ENCODE assay signal across 13 cellular contexts in genomic region chr19:4115818-4116385, GRCh38. TPM values are rescaled to one million over a fixed set of nuclear protein-coding genes. Genes with fewer than 3 reads are reported as not detected.
DNase-seq lines count a peak whose midpoint lies in the region; ATAC-seq and TF ChIP-seq lines count a peak whose summit lies in the region.
"Had no signal": no experiment of that assay in that cellular context is flagged by ENCODE, and none has a peak within 500 bp of the region (broad histone marks: within the 10 kb centered on the region; RNA-seq: fewer than 3 reads in every experiment).

No MANE protein-coding gene starts in this region.

- H3K27me3 ChIP-seq in HL-60 (ENCODE audit: insufficient read depth, poor library complexity, severe bottlenecking) (no peaks in the 10 kb centered on the region), dorsolateral prefrontal cortex (no peaks in the 10 kb centered on the region)

- ATAC-seq in HG02938 (IDR thresholded peaks at IDR 0.05; ENCODE audit: unreplicated experiment): no peak

- intact Hi-C loops in dorsolateral prefrontal cortex (cut with DNase I): no loop called here

- H3K36me3 Mint-ChIP-seq in endothelial cell (ENCODE audit: low read depth, unreplicated experiment): peaks cover 27% of the 10 kb centered on the region

- peak; percentile 25 for DNase-seq in stimulated activated CD4-positive, alpha-beta T cell treated with anti-CD3 and anti-CD28 coated beads, Interleukin-1b, Interleukin-23, amount 100 ng/mL, for 48 hours
- DNase-seq in stimulated activated CD4-positive, alpha-beta T cell treated with anti-CD3 and anti-CD28 coated beads, Interleukin-12 subunit alpha, Interleukin-12 subunit beta, amount 100 ng/mL, for 4 hours: no peak
- DNase-seq in HL-60 (ENCODE audit: low read depth in 1 of 2, low spot score in 1 of 2): no peak
- peak in 3 of 10 donors; percentile 38 to 59 (median 42) for DNase-seq in dorsolateral prefrontal cortex
- DNase-seq in mucosa of gallbladder (ENCODE audit: low spot score): no peak
- no peak for DNase-seq in endothelial cell (ENCODE audit: low spot score)
- DNase-seq in MV-4-11 (lab: John Stamatoyannopoulos, UW): no peak
- DNase-seq: endodermal cell, KG1, NCI-H2107 had no signal

- no peak for TF ChIP-seq CTCF in HL-60 (IDR thresholded peaks at IDR 0.05; ENCODE audit: insufficient read depth, low read length)
- no peak for TF ChIP-seq CTCF in dorsolateral prefrontal cortex (IDR thresholded peaks at IDR 0.05 in 54 of 56, conservative IDR thresholded peaks at IDR 0.05 in 2 of 56; ENCODE audit: low read depth in 1 of 56, partially characterized antibody in 56 of 56)
- no peak for TF ChIP-seq CTCF in endothelial cell (IDR thresholded peaks at IDR 0.05; ENCODE audit: unreplicated experiment)

- peaks cover 8% of the 10 kb centered on the region for H3K27me3 Mint-ChIP-seq in endothelial cell (ENCODE audit: unreplicated experiment)

- H3K4me1 Mint-ChIP-seq in endothelial cell (ENCODE audit: unreplicated experiment): no peaks in the 10 kb centered on the region
- H3K4me1 Mint-ChIP-seq: endodermal cell had no signal

- no peaks in the 10 kb centered on the region for H3K9me3 Mint-ChIP-seq in endothelial cell (ENCODE audit: unreplicated experiment)
- H3K9me3 Mint-ChIP-seq: endodermal cell had no signal

- H3K4me3 Mint-ChIP-seq in endothelial cell (ENCODE audit: unreplicated experiment): no peak overlapping the region
- H3K4me3 Mint-ChIP-seq: endodermal cell had no signal

- H3K27ac Mint-ChIP-seq in endothelial cell (ENCODE audit: unreplicated experiment): no peak overlapping the region

- no peak overlapping the region for H3K4me3 ChIP-seq in HL-60 (replicated peaks; ENCODE audit: insufficient read depth, low read length)
- H3K4me3 ChIP-seq in dorsolateral prefrontal cortex: peak overlapping the region in 7 of 59 donors; percentile 7 to 41 (median 27)

- H3K27ac ChIP-seq in HL-60 (replicated peaks) (peak overlapping the region; percentile 67), dorsolateral prefrontal cortex (peak overlapping the region in 58 of 59 donors; percentile 45 to 96 (median 83))
- H3K27ac ChIP-seq: VCaP had no signal

RNA-seq across cellular contexts. Expression of gene MAP2K2, which starts 8.0 kb away (rescaled TPM):
- total RNA-seq in dorsolateral prefrontal cortex (100 to 1,000 TPM; 118 to 197 (median 143) TPM), mucosa of gallbladder (139 TPM), endothelial cell (ENCODE audit: unreplicated experiment) (153 TPM)

RNA-seq across cellular contexts. Expression of gene CREB3L3, which starts 37.5 kb away (rescaled TPM):
- total RNA-seq in dorsolateral prefrontal cortex (1 to 10 TPM in 53 of 120 experiments, under 1 TPM in 63, not detected in 4; 0.21 to 3.2 (median 0.93) TPM), mucosa of gallbladder (0.55 TPM), endothelial cell (ENCODE audit: unreplicated experiment) (not detected)
- total RNA-seq: RPMI7951 had no signal

RNA-seq across cellular contexts. Expression of gene ZBTB7A, which starts 49.2 kb away (rescaled TPM):
- 100 to 1,000 TPM in 60 of 120 experiments, 10 to 100 TPM in 60; 61.2 to 152 (median 99.8) TPM for total RNA-seq in dorsolateral prefrontal cortex
- 82.6 TPM for total RNA-seq in mucosa of gallbladder
- 14.5 TPM for total RNA-seq in endothelial cell (ENCODE audit: unreplicated experiment)
